30 cellular contexts compared by ENCODE assay signal in genomic region chr18:14097761-14098160, GRCh38. TPM values are rescaled to one million over a fixed set of nuclear protein-coding genes. Genes with fewer than 3 reads are reported as not detected.
"Had no signal": no experiment of that assay in that cellular context is flagged by ENCODE, and none has a peak within 500 bp of the region (broad histone marks: within the 10 kb centered on the region; RNA-seq: fewer than 3 reads in every experiment).

No MANE protein-coding gene starts in this region.

- H3K9me3 Mint-ChIP-seq: activated CD4-positive, alpha-beta T cell treated with anti-CD3 and anti-CD28 coated beads, Interleukin-2, amount 10 ng/mL, durations not matched to agents 24 days and 14 days; activated naive CD4-positive, alpha-beta T cell treated with anti-CD3 and anti-CD28 coated beads for 36 hours; central memory CD8-positive, alpha-beta T cell had no signal

- H3K27ac Mint-ChIP-seq: activated CD4-positive, alpha-beta T cell treated with anti-CD3 and anti-CD28 coated beads, Interleukin-2, amount 10 ng/mL, durations not matched to agents 24 days and 14 days; activated naive CD4-positive, alpha-beta T cell treated with anti-CD3 and anti-CD28 coated beads for 36 hours; activated T-helper 2 cell treated with anti-CD3 and anti-CD28 coated beads, Interferon-gamma antibody, Interleukin-2, Interleukin-4, amounts not matched to agents 10 μg/mL and 5 μg/mL and 100 μg/mL, durations not matched to agents 14 hours and 24 hours and 36 hours; T-helper 1 cell treated with Interleukin-12 subunit alpha and Interleukin-12 subunit beta and Interleukin-4 antibody, amounts not matched to agents 30 μg/mL and 1 μg/mL, for 36 hours; T-helper 2 cell treated with Interferon-gamma antibody and Interleukin-4, amounts not matched to agents 5 μg/mL and 100 μg/mL, for 36 hours had no signal

- H3K4me3 Mint-ChIP-seq: activated CD4-positive, alpha-beta T cell treated with anti-CD3 and anti-CD28 coated beads, Interleukin-2, amount 10 ng/mL, durations not matched to agents 24 days and 14 days; activated naive CD4-positive, alpha-beta T cell treated with anti-CD3 and anti-CD28 coated beads for 36 hours; central memory CD8-positive, alpha-beta T cell; T-helper 1 cell treated with Interleukin-12 subunit alpha and Interleukin-12 subunit beta and Interleukin-4 antibody, amounts not matched to agents 30 μg/mL and 1 μg/mL, for 36 hours; T-helper 2 cell treated with Interferon-gamma antibody and Interleukin-4, amounts not matched to agents 5 μg/mL and 100 μg/mL, for 36 hours had no signal

- ATAC-seq: PC-3 had no signal

- H3K27me3 Mint-ChIP-seq: activated CD4-positive, alpha-beta T cell treated with anti-CD3 and anti-CD28 coated beads, Interleukin-2, amount 10 ng/mL, durations not matched to agents 24 days and 14 days; central memory CD8-positive, alpha-beta T cell had no signal

- DNase-seq: activated CD4-positive, alpha-beta T cell treated with anti-CD3 and anti-CD28 coated beads, Interleukin-2, amount 10 ng/mL, durations not matched to agents 24 days and 14 days; activated CD4-positive, alpha-beta T cell treated with anti-CD3 and anti-CD28 coated beads, Interleukin-2, amount 50 U/mL, for 4 hours; activated CD4-positive, CD25-positive, alpha-beta regulatory T cell treated with anti-CD3 and anti-CD28 coated beads, Interleukin-2, amount 50 U/mL, for 72 hours; activated gamma-delta T cell; activated naive CD4-positive, alpha-beta T cell treated with anti-CD3 and anti-CD28 coated beads for 36 hours; activated T-cell treated with anti-CD3 and anti-CD28 coated beads, Interleukin-2, amount 50 U/mL, for 48 hours; colonic mucosa; MM.1S; MV-4-11; NCI-H1092 treated with DMSO at 0.1 percent for 48 hours; NCI-H1417; NCI-H146; NCI-H187; NCI-H2029 treated with DMSO at 0.1 percent for 48 hours; NCI-H2107; NCI-H2171; NCI-H510A; NCI-H526; NCI-H748 treated with DMSO at 0.1 percent for 48 hours; NK-92 treated with Interleukin-12 subunit alpha and Interleukin-12 subunit beta, amount 100 ng/mL, for 24 hours; PC-3; Peyer's patch; RPMI8226; SHP77 treated with DMSO at 0.1 percent for 48 hours; SK-N-SH had no signal

RNA-seq across cellular contexts. Expression of gene ZNF519, which starts 34.5 kb away (rescaled TPM):
- total RNA-seq: ascending aorta had no signal
